In genomic region chr5:27406020-27406419, GRCh38 we compare ENCODE assay signal across 27 cellular contexts.
"Had no signal": no experiment of that assay in that cellular context is flagged by ENCODE, and none has a peak within 500 bp of the region (broad histone marks: within the 10 kb centered on the region; RNA-seq: fewer than 3 reads in every experiment).

No MANE protein-coding gene starts in this region.

- H3K4me1 ChIP-seq: stomach, suprapubic skin, testis, thyroid gland, tibial artery, tibial nerve, transverse colon, upper lobe of left lung, upper lobe of right lung, uterus, vagina had no signal

- H3K27me3 ChIP-seq: stomach, suprapubic skin, testis, thyroid gland, tibial artery, tibial nerve, transverse colon, upper lobe of left lung, upper lobe of right lung, uterus, vagina had no signal

- H3K27ac ChIP-seq: stomach, suprapubic skin, testis, thoracic aorta, thyroid gland, tibial artery, tibial nerve, transverse colon, upper lobe of left lung, upper lobe of right lung, uterus, vagina had no signal

- FAIRE-seq: urothelium cell line had no signal

- H3K4me3 ChIP-seq: stomach, suprapubic skin, testis, thoracic aorta, thyroid gland, tibial artery, tibial nerve, transverse colon, upper lobe of left lung, upper lobe of right lung, uterus, vagina had no signal

- DNase-seq: stimulated activated CD4-positive, alpha-beta T cell treated with anti-CD3 and anti-CD28 coated beads, Interleukin-2, amount 100 ng/mL, for 48 hours; stimulated activated CD4-positive, alpha-beta T cell treated with anti-CD3 and anti-CD28 coated beads, Interleukin-4, amount 100 ng/mL, for 1 hour; stimulated activated CD4-positive, alpha-beta T cell treated with anti-CD3 and anti-CD28 coated beads, Interleukin-4, amount 100 ng/mL, for 24 hours; stimulated activated CD4-positive, alpha-beta T cell treated with anti-CD3 and anti-CD28 coated beads, Interleukin-4, amount 100 ng/mL, for 4 hours; stimulated activated CD8-positive, alpha-beta memory T cell treated with anti-CD3 and anti-CD28 coated beads, Interleukin-4, amount 100 ng/mL, for 48 hours; stimulated activated naive B cell treated with anti-CD40 and anti-IgM and Interleukin-4, amounts not matched to agents 10 μg/mL and 1 μg/mL and 100 μg/mL, for 72 hours; stimulated activated naive CD4-positive, alpha-beta T cell; stimulated activated naive CD4-positive, alpha-beta T cell treated with Interleukin-2 at 50 U/mL for 16 hours; stimulated activated naive CD8-positive, alpha-beta T cell treated with anti-CD3 and anti-CD28 coated beads, Interleukin-15, amount 100 ng/mL, for 72 hours; stimulated activated naive CD8-positive, alpha-beta T cell treated with anti-CD3 and anti-CD28 coated beads, Interleukin-15, Interleukin-2, amounts not matched to agents 100 U/mL and 50 U/mL, for 24 hours; stomach; substantia nigra; testis; thyroid gland; tibial artery; transverse colon; trophoblast cell; upper lobe of left lung; upper lobe of right lung; uterus had no signal

- H3K9me3 ChIP-seq: stomach, suprapubic skin, testis, thoracic aorta, thyroid gland, tibial artery, tibial nerve, transverse colon, upper lobe of left lung, upper lobe of right lung, uterus, vagina had no signal

- H3K36me3 ChIP-seq: stomach, suprapubic skin, thoracic aorta, thyroid gland, tibial artery, tibial nerve, transverse colon, upper lobe of left lung, upper lobe of right lung, uterus, vagina had no signal

- ATAC-seq: stimulated activated effector memory CD8-positive, alpha-beta T cell treated with anti-CD3 and anti-CD28 coated beads, Interleukin-12 subunit alpha, Interleukin-12 subunit beta, amount 100 ng/mL, for 72 hours; stimulated activated memory B cell treated with anti-CD40 and anti-IgM and Interleukin-4, amounts not matched to agents 10 μg/mL and 1 μg/mL and 100 μg/mL, for 72 hours; stimulated activated naive B cell treated with anti-CD40 and anti-IgM and Interleukin-4, amounts not matched to agents 10 μg/mL and 1 μg/mL and 100 μg/mL, for 72 hours; stimulated activated naive CD8-positive, alpha-beta T cell treated with anti-CD3 and anti-CD28 coated beads, Interleukin-15, amount 100 ng/mL, for 72 hours; stimulated activated naive CD8-positive, alpha-beta T cell treated with anti-CD3 and anti-CD28 coated beads, Interleukin-15, Interleukin-2, amounts not matched to agents 100 U/mL and 50 U/mL, for 24 hours; upper lobe of right lung had no signal
